In genomic region chr16:80265624-80266306, GRCh38 we compare ENCODE assay signal across 26 cellular contexts.
DNase-seq lines count a peak whose midpoint lies in the region; ATAC-seq and TF ChIP-seq lines count a peak whose summit lies in the region.
"Had no signal": no experiment of that assay in that cellular context is flagged by ENCODE, and none has a peak within 500 bp of the region (broad histone marks: within the 10 kb centered on the region; RNA-seq: fewer than 3 reads in every experiment).

No MANE protein-coding gene starts in this region.

- no peak overlapping the region for H3K27ac Mint-ChIP-seq in stimulated activated effector memory CD8-positive, alpha-beta T cell treated with anti-CD3 and anti-CD28 coated beads, Interleukin-12 subunit alpha, Interleukin-12 subunit beta, amount 100 ng/mL, for 72 hours
- no peak overlapping the region for H3K27ac Mint-ChIP-seq in T-cell
- H3K27ac Mint-ChIP-seq: activated CD4-positive, alpha-beta memory T cell treated with anti-CD3 and anti-CD28 coated beads, Interleukin-2, amount 10 ng/mL, durations not matched to agents 7 days and 5 days had no signal

- POLR2A ChIA-PET in T-cell (lab: Charles Lee) = no interaction called here

- ATAC-seq in stimulated activated effector memory CD8-positive, alpha-beta T cell treated with anti-CD3 and anti-CD28 coated beads, Interleukin-12 subunit alpha, Interleukin-12 subunit beta, amount 100 ng/mL, for 72 hours = no peak
- no peak for ATAC-seq in T-cell (replicated peaks in 1 of 4)
- ATAC-seq: left ventricle myocardium superior had no signal

- H3K27me3 Mint-ChIP-seq in T-cell = peaks cover 3 to 11% of the 10 kb centered on the region in 2 donors

- in situ Hi-C loops in GM13977 (cut with MboI; ENCODE audit: low pct_unique_long_range_greater_than_20kb, low sequenced_read_pairs, unreplicated experiment) = no loop called here

- H3K9me3 Mint-ChIP-seq in stimulated activated effector memory CD8-positive, alpha-beta T cell treated with anti-CD3 and anti-CD28 coated beads, Interleukin-12 subunit alpha, Interleukin-12 subunit beta, amount 100 ng/mL, for 72 hours = peaks cover 2% of the 10 kb centered on the region
- no peaks in the 10 kb centered on the region for H3K9me3 Mint-ChIP-seq in T-cell
- H3K9me3 Mint-ChIP-seq: neural crest cell had no signal

- CTCF ChIA-PET in T-cell (lab: Charles Lee) = no interaction called here

- no peak overlapping the region for H3K4me3 ChIP-seq in fibroblast of mammary gland (ENCODE audit: control insufficient read depth, low read depth, low read length)
- H3K4me3 ChIP-seq: breast epithelium, coronary artery, HAP-1, smooth muscle cell, testis had no signal

- DNase-seq in HuH-7.5 (ENCODE audit: low spot score) (peak; percentile 21), fibroblast of mammary gland (ENCODE audit: low read depth) (peak; percentile 4), mucosa of gallbladder (ENCODE audit: low spot score) (peak; percentile 26), GM13977 (ENCODE audit: low spot score) (no peak), GOT3 (lab: John Stamatoyannopoulos, UW) (no peak), T-cell (no peak)
- DNase-seq in stimulated activated effector memory CD8-positive, alpha-beta T cell treated with anti-CD3 and anti-CD28 coated beads, Interleukin-12 subunit alpha, Interleukin-12 subunit beta, amount 100 ng/mL, for 72 hours (ENCODE audit: low spot score in 2 of 2) = no peak
- DNase-seq: activated CD4-positive, alpha-beta memory T cell treated with anti-CD3 and anti-CD28 coated beads, Interleukin-2, amount 10 ng/mL, durations not matched to agents 7 days and 5 days; activated CD4-positive, CD25-positive, alpha-beta regulatory T cell; activated gamma-delta T cell treated with Interleukin-2 at 50 U/mL for 16 hours; BE2C; Calu3; head of caudate nucleus; KBM-7; left ventricle myocardium superior; NCI-H1694; NCI-H2171; NCI-H69; stimulated activated naive CD4-positive, alpha-beta T cell; T1000; testis had no signal

- H3K36me3 Mint-ChIP-seq in stimulated activated effector memory CD8-positive, alpha-beta T cell treated with anti-CD3 and anti-CD28 coated beads, Interleukin-12 subunit alpha, Interleukin-12 subunit beta, amount 100 ng/mL, for 72 hours = no peaks in the 10 kb centered on the region
- H3K36me3 Mint-ChIP-seq in T-cell = no peaks in the 10 kb centered on the region

- H3K4me1 Mint-ChIP-seq in stimulated activated effector memory CD8-positive, alpha-beta T cell treated with anti-CD3 and anti-CD28 coated beads, Interleukin-12 subunit alpha, Interleukin-12 subunit beta, amount 100 ng/mL, for 72 hours = peaks cover 6% of the 10 kb centered on the region
- no peaks in the 10 kb centered on the region for H3K4me1 Mint-ChIP-seq in T-cell

- TF ChIP-seq CTCF in fibroblast of mammary gland (conservative IDR thresholded peaks at IDR 0.05; ENCODE audit: control insufficient read depth, insufficient read depth, low read depth, low read length) = no peak
- TF ChIP-seq CTCF in GM13977 (IDR thresholded peaks at IDR 0.05; ENCODE audit: extremely low read depth, insufficient read depth, missing control alignments) = no peak

- no peak overlapping the region for H3K4me3 Mint-ChIP-seq in stimulated activated effector memory CD8-positive, alpha-beta T cell treated with anti-CD3 and anti-CD28 coated beads, Interleukin-12 subunit alpha, Interleukin-12 subunit beta, amount 100 ng/mL, for 72 hours
- no peak overlapping the region for H3K4me3 Mint-ChIP-seq in T-cell
- H3K4me3 Mint-ChIP-seq: activated CD4-positive, alpha-beta memory T cell treated with anti-CD3 and anti-CD28 coated beads, Interleukin-2, amount 10 ng/mL, durations not matched to agents 7 days and 5 days; neural crest cell had no signal

Comparison
In these comparisons a context has a peak if more than half of its experiments do, and no peak if none do; other contexts are left out.
1. DNase-seq: peak in HuH-7.5 (single experiment), fibroblast of mammary gland (single experiment) and mucosa of gallbladder (single experiment); none in GM13977 (single experiment), stimulated activated effector memory CD8-positive, alpha-beta T cell treated with anti-CD3 and anti-CD28 coated beads, Interleukin-12 subunit alpha, Interleukin-12 subunit beta, amount 100 ng/mL, for 72 hours (0 of 2), GOT3 (single experiment) and T-cell (0 of 34).